ENCODE assay signal across 14 cellular contexts in genomic region chr6:152471459-152472070, GRCh38.
DNase-seq lines count a peak whose midpoint lies in the region; ATAC-seq and TF ChIP-seq lines count a peak whose summit lies in the region.
"Had no signal": no experiment of that assay in that cellular context is flagged by ENCODE, and none has a peak within 500 bp of the region (broad histone marks: within the 10 kb centered on the region; RNA-seq: fewer than 3 reads in every experiment).

No MANE protein-coding gene starts in this region.

- no peak for ATAC-seq in lower lobe of right lung
- ATAC-seq: GM23338, T-cell had no signal

- H3K36me3 ChIP-seq in lower lobe of right lung, result no peaks in the 10 kb centered on the region
- H3K36me3 ChIP-seq in subcutaneous abdominal adipose tissue (ENCODE audit: control insufficient read depth in 5 of 5, insufficient read depth in 5 of 5, low read length in 5 of 5), result no peaks in the 10 kb centered on the region

- no peaks in the 10 kb centered on the region for H3K36me3 Mint-ChIP-seq in brain
- no peaks in the 10 kb centered on the region for H3K36me3 Mint-ChIP-seq in activated naive CD8-positive, alpha-beta T cell treated with anti-CD3 and anti-CD28 coated beads for 36 hours
- H3K36me3 Mint-ChIP-seq: T-cell had no signal

- H3K9me3 ChIP-seq in lower lobe of right lung (no peaks in the 10 kb centered on the region), subcutaneous abdominal adipose tissue (ENCODE audit: control insufficient read depth in 5 of 5, low read length in 5 of 5) (peaks cover 0 to 4% (median 0%) of the 10 kb centered on the region in 5 donors)

- CTCF ChIA-PET in HEK293T (lab: Yijun Ruan, JAX), result no interaction called here

- peak overlapping the region in 3 of 5 experiments; percentile 53 to 74 (median 69) for H3K4me3 Mint-ChIP-seq in brain
- no peak overlapping the region for H3K4me3 Mint-ChIP-seq in activated naive CD8-positive, alpha-beta T cell treated with anti-CD3 and anti-CD28 coated beads for 36 hours
- H3K4me3 Mint-ChIP-seq: activated CD4-positive, alpha-beta memory T cell treated with anti-CD3 and anti-CD28 coated beads, Interleukin-2, amount 10 ng/mL, durations not matched to agents 7 days and 5 days; dendritic cell treated with granulocyte-macrophage colony-stimulating factor and Interleukin-4, amounts not matched to agents 40 ng/mL and 50 ng/mL, for 4 days; GM23338; T-cell had no signal

- POLR2A ChIA-PET in HEK293T (lab: Yijun Ruan, JAX), result no interaction called here

- H3K27ac ChIP-seq in lower lobe of right lung, result no peak overlapping the region
- no peak overlapping the region for H3K27ac ChIP-seq in subcutaneous abdominal adipose tissue (ENCODE audit: low read depth, low read length)

- H3K9me3 Mint-ChIP-seq in brain, result peaks cover 0 to 4% (median 0%) of the 10 kb centered on the region in 5 experiments
- no peaks in the 10 kb centered on the region for H3K9me3 Mint-ChIP-seq in activated naive CD8-positive, alpha-beta T cell treated with anti-CD3 and anti-CD28 coated beads for 36 hours
- H3K9me3 Mint-ChIP-seq: activated CD4-positive, alpha-beta memory T cell treated with anti-CD3 and anti-CD28 coated beads, Interleukin-2, amount 10 ng/mL, durations not matched to agents 7 days and 5 days; dendritic cell treated with granulocyte-macrophage colony-stimulating factor and Interleukin-4, amounts not matched to agents 40 ng/mL and 50 ng/mL, for 4 days; GM23338 had no signal

- H3K4me1 ChIP-seq in lower lobe of right lung (no peaks in the 10 kb centered on the region), subcutaneous abdominal adipose tissue (ENCODE audit: control insufficient read depth in 5 of 5, insufficient read depth in 5 of 5, low read length in 5 of 5) (peaks cover 0 to 6% (median 0%) of the 10 kb centered on the region in 5 donors)

- peaks cover 34% of the 10 kb centered on the region for H3K4me1 Mint-ChIP-seq in brain
- H3K4me1 Mint-ChIP-seq in activated naive CD8-positive, alpha-beta T cell treated with anti-CD3 and anti-CD28 coated beads for 36 hours, result no peaks in the 10 kb centered on the region
- H3K4me1 Mint-ChIP-seq: activated CD4-positive, alpha-beta memory T cell treated with anti-CD3 and anti-CD28 coated beads, Interleukin-2, amount 10 ng/mL, durations not matched to agents 7 days and 5 days; GM23338; T-cell had no signal

- H3K9ac ChIP-seq in subcutaneous abdominal adipose tissue (ENCODE audit: low read length in 5 of 5), result peak overlapping the region in 2 of 5 donors; percentile 4 to 63

- H3K27me3 ChIP-seq in lower lobe of right lung (ENCODE audit: low read depth) (no peaks in the 10 kb centered on the region), subcutaneous abdominal adipose tissue (ENCODE audit: control insufficient read depth in 5 of 5, insufficient read depth in 4 of 5, low read length in 5 of 5) (no peaks in the 10 kb centered on the region)

- DNase-seq in HEK293T (ENCODE audit: extremely low spot score), result peak; percentile 25
- no peak for DNase-seq in lower lobe of right lung
- DNase-seq in activated naive CD8-positive, alpha-beta T cell treated with anti-CD3 and anti-CD28 coated beads for 36 hours, result no peak
- DNase-seq in NCI-H187 (lab: John Stamatoyannopoulos, UW), result no peak
- DNase-seq in amygdala (lab: John Stamatoyannopoulos, UW), result no peak
- no peak for DNase-seq in stimulated activated CD4-positive, alpha-beta T cell treated with anti-CD3 and anti-CD28 coated beads, Interleukin-2, amount 100 ng/mL, for 24 hours
- DNase-seq: activated CD4-positive, alpha-beta memory T cell treated with anti-CD3 and anti-CD28 coated beads, Interleukin-2, amount 10 ng/mL, durations not matched to agents 7 days and 5 days; activated naive CD4-positive, alpha-beta T cell; stimulated activated CD8-positive, alpha-beta memory T cell treated with anti-CD3 and anti-CD28 coated beads, Interleukin-4, amount 100 ng/mL, for 48 hours; T-cell had no signal

- no peak for TF ChIP-seq CTCF in brain (conservative IDR thresholded peaks at IDR 0.05)
- no peak for TF ChIP-seq CTCF in lower lobe of right lung (IDR thresholded peaks at IDR 0.05)

- H3K4me3 ChIP-seq in lower lobe of right lung, result peak overlapping the region; percentile 20
- H3K4me3 ChIP-seq in subcutaneous abdominal adipose tissue (ENCODE audit: low read depth in 1 of 5, low read length in 5 of 5), result peak overlapping the region; percentile 16 to 49 (median 28)
- H3K4me3 ChIP-seq: GM23338 had no signal

- intact Hi-C loops in lower lobe of right lung (cut with DNase I), result no loop called here

- peak overlapping the region in 2 of 5 experiments; percentile 2 to 41 for H3K27ac Mint-ChIP-seq in brain
- H3K27ac Mint-ChIP-seq in activated naive CD8-positive, alpha-beta T cell treated with anti-CD3 and anti-CD28 coated beads for 36 hours, result no peak overlapping the region
- H3K27ac Mint-ChIP-seq: activated CD4-positive, alpha-beta memory T cell treated with anti-CD3 and anti-CD28 coated beads, Interleukin-2, amount 10 ng/mL, durations not matched to agents 7 days and 5 days; dendritic cell treated with granulocyte-macrophage colony-stimulating factor and Interleukin-4, amounts not matched to agents 40 ng/mL and 50 ng/mL, for 4 days; GM23338; T-cell had no signal

- H3K27me3 Mint-ChIP-seq in brain, result peaks cover 3% of the 10 kb centered on the region
- peaks cover 10% of the 10 kb centered on the region for H3K27me3 Mint-ChIP-seq in activated naive CD8-positive, alpha-beta T cell treated with anti-CD3 and anti-CD28 coated beads for 36 hours
- H3K27me3 Mint-ChIP-seq: dendritic cell treated with granulocyte-macrophage colony-stimulating factor and Interleukin-4, amounts not matched to agents 40 ng/mL and 50 ng/mL, for 4 days had no signal

TF ChIP-seq in HEK293T, 16 proteins besides CTCF, POLR2A, EP300 and RAD21:
- no peak for TF ChIP-seq FOXM1 (IDR thresholded peaks at IDR 0.05; ENCODE audit: borderline replicate concordance)
- no peak for TF ChIP-seq FOXK2 (IDR thresholded peaks at IDR 0.05)
- TF ChIP-seq L3MBTL2 (conservative IDR thresholded peaks at IDR 0.05), result no peak
- TF ChIP-seq ARNT (IDR thresholded peaks at IDR 0.05), result no peak
- no peak for TF ChIP-seq FOXA1 (IDR thresholded peaks at IDR 0.05)
- TF ChIP-seq ELF4 (IDR thresholded peaks at IDR 0.05), result no peak
- TF ChIP-seq NFRKB (IDR thresholded peaks at IDR 0.05), result no peak
- no peak for TF ChIP-seq TARDBP (IDR thresholded peaks at IDR 0.05)
- no peak for TF ChIP-seq LEF1 (IDR thresholded peaks at IDR 0.05; ENCODE audit: borderline replicate concordance)
- TF ChIP-seq BHLHE40 (IDR thresholded peaks at IDR 0.05; ENCODE audit: borderline replicate concordance), result no peak
- no peak for TF ChIP-seq HDGF (IDR thresholded peaks at IDR 0.05; ENCODE audit: borderline replicate concordance)
- no peak for TF ChIP-seq PKNOX1 (IDR thresholded peaks at IDR 0.05)
- TF ChIP-seq SP1 (IDR thresholded peaks at IDR 0.05), result no peak
- TF ChIP-seq SUZ12 (IDR thresholded peaks at IDR 0.05), result no peak
- no peak for TF ChIP-seq ZNF384 (IDR thresholded peaks at IDR 0.05)
- no peak for TF ChIP-seq CTBP1 (IDR thresholded peaks at IDR 0.05; ENCODE audit: borderline replicate concordance)
